16 cellular contexts compared by ENCODE assay signal in the genomic region with DNA sequence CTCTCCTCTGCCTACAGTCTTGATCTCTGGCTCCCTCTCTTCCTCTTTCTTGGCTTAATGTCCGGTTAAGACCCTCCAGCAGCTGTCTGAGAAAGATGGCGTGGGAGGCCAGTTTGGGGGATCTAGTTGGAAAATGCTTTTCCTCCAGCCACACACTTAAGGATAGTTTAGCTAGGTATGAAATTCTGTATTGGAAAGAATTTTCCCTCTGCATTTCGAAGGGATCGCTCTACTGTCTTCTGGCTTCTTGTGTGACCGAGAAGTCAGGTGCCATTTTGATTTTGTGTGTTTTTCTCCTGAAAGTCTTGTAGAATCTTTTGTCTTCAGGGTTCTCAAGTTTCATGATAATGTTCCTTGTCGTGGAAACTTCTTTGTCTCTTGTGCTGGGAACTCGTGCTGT. TPM values are rescaled to one million over a fixed set of nuclear protein-coding genes. Genes with fewer than 3 reads are reported as not detected.
A peak's percentile ranks its signal among the peaks of the same experiment; 100 is the strongest.
DNase-seq lines count a peak whose midpoint lies in the region; ATAC-seq and TF ChIP-seq lines count a peak whose summit lies in the region.
"Had no signal": no experiment of that assay in that cellular context is flagged by ENCODE, and none has a peak within 500 bp of the region (broad histone marks: within the 10 kb centered on the region; RNA-seq: fewer than 3 reads in every experiment).

No MANE protein-coding gene starts in this region.

- H3K4me3 ChIP-seq in HEK293 (ENCODE audit: low read depth, low read length), result no peak overlapping the region
- H3K4me3 ChIP-seq: GM23248, HAP-1 had no signal

- ATAC-seq in Right ventricle myocardium inferior, result no peak
- ATAC-seq in stimulated activated memory B cell treated with anti-CD40 and anti-IgM and Interleukin-4, amounts not matched to agents 10 μg/mL and 1 μg/mL and 100 μg/mL, for 72 hours, result no peak
- no peak for ATAC-seq in HG02870 (IDR thresholded peaks at IDR 0.05; ENCODE audit: unreplicated experiment)

- TF ChIP-seq CTCF in HEK293 (tag by site-specific recombination; IDR thresholded peaks at IDR 0.05) (no peak), endothelial cell (IDR thresholded peaks at IDR 0.05; ENCODE audit: unreplicated experiment) (no peak)

- no peak overlapping the region for H3K27ac Mint-ChIP-seq in endothelial cell (ENCODE audit: unreplicated experiment)
- H3K27ac Mint-ChIP-seq in stimulated activated memory B cell treated with anti-CD40 and anti-IgM and Interleukin-4, amounts not matched to agents 10 μg/mL and 1 μg/mL and 100 μg/mL, for 72 hours, result no peak overlapping the region
- H3K27ac Mint-ChIP-seq: CD4-positive, CD25-positive, alpha-beta regulatory T cell; HFFc6 had no signal

- no peaks in the 10 kb centered on the region for H3K4me1 ChIP-seq in HEK293 (ENCODE audit: control insufficient read depth, insufficient read depth, low read length)
- H3K4me1 ChIP-seq: Caco-2, HAP-1 had no signal

- CTCF ChIA-PET in HEK293 (lab: Yijun Ruan, JAX), result interaction anchor here (1.4 kb wide), 1 partner anchor 62 kb away, joined by 4 read pairs; no protein-coding TSS in a partner anchor

- no peaks in the 10 kb centered on the region for H3K4me1 Mint-ChIP-seq in endothelial cell (ENCODE audit: unreplicated experiment)
- no peaks in the 10 kb centered on the region for H3K4me1 Mint-ChIP-seq in stimulated activated memory B cell treated with anti-CD40 and anti-IgM and Interleukin-4, amounts not matched to agents 10 μg/mL and 1 μg/mL and 100 μg/mL, for 72 hours

- POLR2A ChIA-PET in HEK293 (lab: Yijun Ruan, JAX), result no interaction called here

- DNase-seq in Right ventricle myocardium inferior (ENCODE audit: missing footprints), result peak; percentile 11
- no peak for DNase-seq in cardiac septum (ENCODE audit: low spot score)
- DNase-seq in endothelial cell (ENCODE audit: low spot score), result no peak
- no peak for DNase-seq in central memory CD4-positive, alpha-beta T cell
- DNase-seq: 8988T; C1 segment of cervical spinal cord; Caco-2; CD4-positive, CD25-positive, alpha-beta regulatory T cell; GM23248; HFFc6 had no signal

- H3K9me3 Mint-ChIP-seq in endothelial cell (ENCODE audit: unreplicated experiment), result peaks cover 6% of the 10 kb centered on the region
- H3K9me3 Mint-ChIP-seq in stimulated activated memory B cell treated with anti-CD40 and anti-IgM and Interleukin-4, amounts not matched to agents 10 μg/mL and 1 μg/mL and 100 μg/mL, for 72 hours, result peaks cover 13% of the 10 kb centered on the region

- intact Hi-C loops in Right ventricle myocardium inferior (cut with DNase I), result no loop called here
- intact Hi-C loops in cardiac septum (cut with DNase I), result no loop called here

- H3K4me3 Mint-ChIP-seq in endothelial cell (ENCODE audit: unreplicated experiment), result peak overlapping the region; percentile 77
- no peak overlapping the region for H3K4me3 Mint-ChIP-seq in stimulated activated memory B cell treated with anti-CD40 and anti-IgM and Interleukin-4, amounts not matched to agents 10 μg/mL and 1 μg/mL and 100 μg/mL, for 72 hours
- H3K4me3 Mint-ChIP-seq: CD4-positive, CD25-positive, alpha-beta regulatory T cell; HFFc6 had no signal

- H3K27me3 Mint-ChIP-seq in endothelial cell (ENCODE audit: unreplicated experiment), result peaks cover 12% of the 10 kb centered on the region
- H3K27me3 Mint-ChIP-seq in stimulated activated memory B cell treated with anti-CD40 and anti-IgM and Interleukin-4, amounts not matched to agents 10 μg/mL and 1 μg/mL and 100 μg/mL, for 72 hours, result no peaks in the 10 kb centered on the region
- H3K27me3 Mint-ChIP-seq: CD4-positive, CD25-positive, alpha-beta regulatory T cell had no signal

- peaks cover 0 to 37% of the 10 kb centered on the region in 2 experiments; a peak in 1 of 3 replicates for H3K36me3 ChIP-seq in HEK293 (ENCODE audit: control insufficient read depth in 2 of 2, insufficient read depth in 1 of 2, low read length in 2 of 2)
- H3K36me3 ChIP-seq: HAP-1 had no signal

- no peaks in the 10 kb centered on the region for H3K9me3 ChIP-seq in HEK293 (ENCODE audit: control insufficient read depth, insufficient read depth, low read depth, low read length)

- peaks cover 33% of the 10 kb centered on the region for H3K36me3 Mint-ChIP-seq in endothelial cell (ENCODE audit: low read depth, unreplicated experiment)
- peaks cover 70% of the 10 kb centered on the region for H3K36me3 Mint-ChIP-seq in stimulated activated memory B cell treated with anti-CD40 and anti-IgM and Interleukin-4, amounts not matched to agents 10 μg/mL and 1 μg/mL and 100 μg/mL, for 72 hours

- no peak overlapping the region for H3K27ac ChIP-seq in HEK293 (ENCODE audit: extremely low read depth, low read depth, low read length)
- H3K27ac ChIP-seq: GM23248 had no signal

TF ChIP-seq in HEK293, 187 proteins besides CTCF, POLR2A, EP300 and RAD21:
- TF ChIP-seq ZNF768 (tag by site-specific recombination; IDR thresholded peaks at IDR 0.05), result no peak
- peak; percentile 75 for TF ChIP-seq SETDB1 (IDR thresholded peaks at IDR 0.05; ENCODE audit: insufficient read length, low read length)
- no peak for TF ChIP-seq ZNF350 (tag by site-specific recombination; IDR thresholded peaks at IDR 0.05)
- TF ChIP-seq, protein P1, sequence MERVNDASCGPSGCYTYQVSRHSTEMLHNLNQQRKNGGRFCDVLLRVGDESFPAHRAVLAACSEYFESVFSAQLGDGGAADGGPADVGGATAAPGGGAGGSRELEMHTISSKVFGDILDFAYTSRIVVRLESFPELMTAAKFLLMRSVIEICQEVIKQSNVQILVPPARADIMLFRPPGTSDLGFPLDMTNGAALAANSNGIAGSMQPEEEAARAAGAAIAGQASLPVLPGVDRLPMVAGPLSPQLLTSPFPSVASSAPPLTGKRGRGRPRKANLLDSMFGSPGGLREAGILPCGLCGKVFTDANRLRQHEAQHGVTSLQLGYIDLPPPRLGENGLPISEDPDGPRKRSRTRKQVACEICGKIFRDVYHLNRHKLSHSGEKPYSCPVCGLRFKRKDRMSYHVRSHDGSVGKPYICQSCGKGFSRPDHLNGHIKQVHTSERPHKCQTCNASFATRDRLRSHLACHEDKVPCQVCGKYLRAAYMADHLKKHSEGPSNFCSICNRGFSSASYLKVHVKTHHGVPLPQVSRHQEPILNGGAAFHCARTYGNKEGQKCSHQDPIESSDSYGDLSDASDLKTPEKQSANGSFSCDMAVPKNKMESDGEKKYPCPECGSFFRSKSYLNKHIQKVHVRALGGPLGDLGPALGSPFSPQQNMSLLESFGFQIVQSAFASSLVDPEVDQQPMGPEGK (tag by site-specific recombination; IDR thresholded peaks at IDR 0.05), result no peak
- TF ChIP-seq, protein P2, sequence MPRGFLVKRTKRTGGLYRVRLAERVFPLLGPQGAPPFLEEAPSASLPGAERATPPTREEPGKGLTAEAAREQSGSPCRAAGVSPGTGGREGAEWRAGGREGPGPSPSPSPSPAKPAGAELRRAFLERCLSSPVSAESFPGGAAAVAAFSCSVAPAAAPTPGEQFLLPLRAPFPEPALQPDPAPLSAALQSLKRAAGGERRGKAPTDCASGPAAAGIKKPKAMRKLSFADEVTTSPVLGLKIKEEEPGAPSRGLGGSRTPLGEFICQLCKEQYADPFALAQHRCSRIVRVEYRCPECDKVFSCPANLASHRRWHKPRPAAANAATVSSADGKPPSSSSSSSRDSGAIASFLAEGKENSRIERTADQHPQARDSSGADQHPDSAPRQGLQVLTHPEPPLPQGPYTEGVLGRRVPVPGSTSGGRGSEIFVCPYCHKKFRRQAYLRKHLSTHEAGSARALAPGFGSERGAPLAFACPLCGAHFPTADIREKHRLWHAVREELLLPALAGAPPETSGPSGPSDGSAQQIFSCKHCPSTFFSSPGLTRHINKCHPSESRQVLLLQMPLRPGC (tag by site-specific recombination; IDR thresholded peaks at IDR 0.05), result no peak
- TF ChIP-seq ZNF544 (tag by site-specific recombination; IDR thresholded peaks at IDR 0.05), result no peak
TF ChIP-seq in HEK293: peak in this region for 1.

RNA-seq across cellular contexts. Expression of gene PRKCZ, which starts 28.0 kb away (rescaled TPM):
- total RNA-seq in Right ventricle myocardium inferior (16.4 TPM), cardiac septum (13.9 TPM), endothelial cell (ENCODE audit: unreplicated experiment) (23.1 TPM)

RNA-seq across cellular contexts. Expression of gene GABRD, which starts 59.0 kb away (rescaled TPM):
- 0.49 TPM for total RNA-seq in Right ventricle myocardium inferior
- total RNA-seq in cardiac septum, result 1.1 TPM
- 0.64 TPM for total RNA-seq in endothelial cell (ENCODE audit: unreplicated experiment)
- total RNA-seq: A673, GM23248, HFFc6, HT-29 had no signal
